Comparison of ENCODE assay signal across 1 cellular context in genomic region chr16:22400899-22401298, GRCh38.
TF ChIP-seq lines count a peak whose summit lies in the region.

No MANE protein-coding gene starts in this region.

TF ChIP-seq in IMR-90, 13 proteins besides CTCF, POLR2A, EP300 and RAD21:
- TF ChIP-seq USF2 (IDR thresholded peaks at IDR 0.05; ENCODE audit: low read depth, low read length), result no peak
- no peak for TF ChIP-seq FOS (IDR thresholded peaks at IDR 0.05; ENCODE audit: low read depth, low read length)
- TF ChIP-seq CEBPB (IDR thresholded peaks at IDR 0.05; ENCODE audit: low read depth, low read length), result no peak
- TF ChIP-seq MXI1 (IDR thresholded peaks at IDR 0.05; ENCODE audit: borderline replicate concordance, low read depth, low read length), result no peak
- TF ChIP-seq CHD1 (IDR thresholded peaks at IDR 0.05; ENCODE audit: low read depth, low read length), result no peak
- TF ChIP-seq RCOR1 (IDR thresholded peaks at IDR 0.05; ENCODE audit: insufficient replicate concordance, low read length), result no peak
- no peak for TF ChIP-seq SMC3 (IDR thresholded peaks at IDR 0.05; ENCODE audit: low read depth, low read length)
- TF ChIP-seq MAZ (IDR thresholded peaks at IDR 0.05; ENCODE audit: borderline replicate concordance, low read depth, low read length), result no peak
- TF ChIP-seq ELK1 (IDR thresholded peaks at IDR 0.05; ENCODE audit: borderline replicate concordance, low read depth, low read length), result no peak
- no peak for TF ChIP-seq MAFK (IDR thresholded peaks at IDR 0.05; ENCODE audit: low read depth, low read length)
- no peak for TF ChIP-seq NFE2L2 (IDR thresholded peaks at IDR 0.05; ENCODE audit: low read depth, low read length)
- TF ChIP-seq RFX5 (IDR thresholded peaks at IDR 0.05; ENCODE audit: low read depth, low read length), result no peak
